Comparison of ENCODE assay signal across 8 cellular contexts in genomic region chr1:15523922-15524282, GRCh38. TPM values are rescaled to one million over a fixed set of nuclear protein-coding genes. Genes with fewer than 3 reads are reported as not detected.
DNase-seq lines count a peak whose midpoint lies in the region; ATAC-seq and TF ChIP-seq lines count a peak whose summit lies in the region.

CASP9 (minus strand) TSS chr1:15524215; CDS start chr1:15524200, 15 bp downstream.

- H3K9me3 ChIP-seq in psoas muscle, result no peaks in the 10 kb centered on the region

- H3K4me1 Mint-ChIP-seq in T-cell, result peaks cover 52 to 64% (median 52%) of the 10 kb centered on the region in 3 donors

- WGBS in psoas muscle, 3 donors, result 1% methylated on average over 24 to 33 of the region's 33 CpGs

- H3K27me3 Mint-ChIP-seq in T-cell, result no peaks in the 10 kb centered on the region

- peak within 1 kb of the TSS; percentile 77 to 92 (median 83) for H3K4me3 Mint-ChIP-seq in T-cell

- CTCF ChIA-PET in T-cell (lab: Charles Lee), result interaction anchor here in 1 of 2 donors (0.5 kb wide), 1 partner anchor 102 kb away, joined by 3 read pairs; no protein-coding TSS in a partner anchor

- ATAC-seq in T-cell (replicated peaks in 1 of 4) (peak in 2 of 4 experiments; percentile 0 to 4), psoas muscle (no peak), GM21529 (IDR thresholded peaks at IDR 0.05; ENCODE audit: unreplicated experiment) (no peak), HG02884 (IDR thresholded peaks at IDR 0.05; ENCODE audit: unreplicated experiment) (no peak)

- H3K36me3 ChIP-seq in psoas muscle (ENCODE audit: insufficient read depth in 1 of 2, low read depth in 1 of 2), result peaks cover 0 to under 1% of the 10 kb centered on the region in 2 donors

- peak within 1 kb of the TSS; percentile 95 to 100 for H3K27ac Mint-ChIP-seq in T-cell

- peaks cover 26% of the 10 kb centered on the region for H3K4me1 ChIP-seq in psoas muscle

- H3K36me3 Mint-ChIP-seq in T-cell, result peaks cover 6% of the 10 kb centered on the region

- H3K4me3 ChIP-seq in fibroblast of the aortic adventitia (ENCODE audit: low read depth, low read length), result peak within 1 kb of the TSS; percentile 80
- peak within 1 kb of the TSS; percentile 87 for H3K4me3 ChIP-seq in psoas muscle

- POLR2A ChIA-PET in T-cell (lab: Charles Lee), result no interaction called here

- intact Hi-C loops in T-helper 2 cell treated with Interferon-gamma antibody and Interleukin-4, amounts not matched to agents 100 ng/mL and 5 ng/mL, for 36 hours (cut with micrococcal nuclease), result loop anchor here (10.0 kb wide), 2 partner anchors 179 to 1789 kb away; no protein-coding TSS in a partner anchor
- intact Hi-C loops in psoas muscle (cut with DNase I), result no loop called here
- intact Hi-C loops in posterior cingulate gyrus (cut with DNase I), result no loop called here

- TF ChIP-seq CTCF in fibroblast of the aortic adventitia (IDR thresholded peaks at IDR 0.05; ENCODE audit: insufficient read depth, low read length) (no peak), psoas muscle (IDR thresholded peaks at IDR 0.05) (no peak)

- H3K9me3 Mint-ChIP-seq in T-cell, result no peaks in the 10 kb centered on the region

- DNase-seq in T-helper 2 cell, result no peak
- DNase-seq in T-cell, result no peak
- no peak for DNase-seq in fibroblast of the aortic adventitia (ENCODE audit: low read depth)
- DNase-seq in psoas muscle, result no peak
- no peak for DNase-seq in posterior cingulate gyrus

- H3K27me3 ChIP-seq in psoas muscle (ENCODE audit: insufficient read depth in 3 of 3, low read length in 2 of 3), result no peaks in the 10 kb centered on the region

- H3K27ac ChIP-seq in psoas muscle, result peak within 1 kb of the TSS; percentile 91

RNA-seq across cellular contexts. Expression of gene CASP9, which starts in this region (rescaled TPM):
- 17.4 and 18.3 TPM in 2 replicates for total RNA-seq in T-helper 2 cell treated with Interferon-gamma antibody and Interleukin-4, amounts not matched to agents 100 ng/mL and 5 ng/mL, for 36 hours
- total RNA-seq in T-cell, result 10 to 100 TPM; 12.0 to 18.3 (median 14.5) TPM
- 5.2 and 7.1 TPM in 2 replicates for total RNA-seq in fibroblast of the aortic adventitia (ENCODE audit: low replicate concordance)
- 1 to 10 TPM; 6.1 to 8.9 (median 7.4) TPM for total RNA-seq in psoas muscle
- 10 to 100 TPM in 1 of 3 donors, 1 to 10 TPM in 2; 5.3 to 10.5 (median 9.9) TPM for polyA plus RNA-seq in psoas muscle
